Comparison of ENCODE assay signal across 24 cellular contexts in the genomic region with DNA sequence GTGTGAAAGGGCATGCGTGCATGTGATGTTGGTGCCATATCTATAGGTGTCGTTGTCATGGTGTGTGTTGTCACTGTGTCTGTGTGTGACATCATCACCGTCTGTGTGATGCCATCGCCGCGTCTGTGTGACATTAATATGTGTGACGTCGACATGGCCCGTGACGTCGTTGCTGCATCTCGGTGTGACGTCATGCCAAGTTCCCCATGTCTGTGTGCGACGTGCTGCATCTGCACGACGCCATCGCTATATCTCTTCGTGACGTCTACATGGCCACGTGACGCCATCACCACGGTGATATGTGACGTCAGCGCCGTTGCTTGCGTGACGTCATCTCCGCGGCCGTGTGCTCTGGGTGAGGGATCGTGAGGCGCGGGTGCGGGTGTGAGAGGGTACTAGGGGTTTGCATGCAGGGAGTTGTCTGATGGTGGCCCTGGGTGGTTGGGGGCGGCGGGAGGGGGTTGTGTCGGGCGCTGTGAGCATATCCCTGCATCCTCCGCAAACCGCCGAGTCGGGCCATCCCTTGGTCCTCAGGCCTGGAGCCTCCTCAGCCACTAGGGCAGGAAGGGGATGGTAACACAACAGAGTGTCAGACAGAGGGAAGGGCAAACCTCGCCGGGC. TPM values are rescaled to one million over a fixed set of nuclear protein-coding genes. Genes with fewer than 3 reads are reported as not detected.
DNase-seq lines count a peak whose midpoint lies in the region; ATAC-seq, FAIRE-seq and TF ChIP-seq lines count a peak whose summit lies in the region.
"Had no signal": no experiment of that assay in that cellular context is flagged by ENCODE, and none has a peak within 500 bp of the region (broad histone marks: within the 10 kb centered on the region; RNA-seq: fewer than 3 reads in every experiment).

No MANE protein-coding gene starts in this region.

- in situ Hi-C loops in IMR-90 (cut with MboI; ENCODE audit: low sequenced_read_pairs) = no loop called here

- no peak overlapping the region for H4K91ac ChIP-seq in IMR-90 (ENCODE audit: insufficient read depth, low read depth, low read length)

- H2BK15ac ChIP-seq in IMR-90 (ENCODE audit: low read depth, low read length) = no peak overlapping the region

- H3K18ac ChIP-seq in IMR-90 (ENCODE audit: low read depth, low read length) = no peak overlapping the region

- CTCF ChIA-PET in IMR-90 (lab: Yijun Ruan, JAX) = no interaction called here

- no peaks in the 10 kb centered on the region for H3K36me3 ChIP-seq in IMR-90 (ENCODE audit: control insufficient read depth, insufficient read depth, low read length)
- H3K36me3 ChIP-seq: Peyer's patch, prostate gland, sigmoid colon had no signal

- no peak overlapping the region for H2AK9ac ChIP-seq in IMR-90 (replicated peaks; ENCODE audit: low read depth, low read length, poor library complexity)

- H3K9me3 ChIP-seq in IMR-90 (ENCODE audit: control insufficient read depth, insufficient read depth, low read length) = no peaks in the 10 kb centered on the region
- H3K9me3 ChIP-seq: Peyer's patch, prostate gland, sigmoid colon had no signal

- no peak overlapping the region; the same call in 1 of the 2 replicates for H2AK5ac ChIP-seq in IMR-90 (ENCODE audit: low read depth, low read length)

- intact Hi-C loops in IMR-90 (cut with micrococcal nuclease) = no loop called here
- intact Hi-C loops in Right ventricle myocardium inferior (cut with DNase I) = no loop called here

- H2BK5ac ChIP-seq in IMR-90 (ENCODE audit: low read depth, low read length, poor library complexity, severe bottlenecking) = no peak overlapping the region

- peaks cover 8% of the 10 kb centered on the region; the same call in 1 of the 2 replicates for H3K27me3 ChIP-seq in IMR-90 (ENCODE audit: control insufficient read depth, insufficient read depth, low read length)
- H3K27me3 ChIP-seq: Peyer's patch had no signal

- H3K36me3 Mint-ChIP-seq in endothelial cell (ENCODE audit: low read depth, unreplicated experiment) = peaks cover 28% of the 10 kb centered on the region
- H3K36me3 Mint-ChIP-seq: activated naive CD4-positive, alpha-beta T cell treated with anti-CD3 and anti-CD28 coated beads, Interleukin-2, amount 10 ng/mL, durations not matched to agents 7 days and 5 days; CD14-positive monocyte; memory B cell; stimulated activated naive B cell treated with anti-CD40 and anti-IgM and Interleukin-4, amounts not matched to agents 10 μg/mL and 1 μg/mL and 100 μg/mL, for 72 hours had no signal

- H3K9me3 Mint-ChIP-seq in endothelial cell (ENCODE audit: unreplicated experiment) = no peaks in the 10 kb centered on the region
- H3K9me3 Mint-ChIP-seq: activated naive CD4-positive, alpha-beta T cell treated with anti-CD3 and anti-CD28 coated beads, Interleukin-2, amount 10 ng/mL, durations not matched to agents 7 days and 5 days; memory B cell; stimulated activated naive B cell treated with anti-CD40 and anti-IgM and Interleukin-4, amounts not matched to agents 10 μg/mL and 1 μg/mL and 100 μg/mL, for 72 hours had no signal

- H2BK20ac ChIP-seq in IMR-90 (ENCODE audit: low read depth, low read length) = no peak overlapping the region

- WGBS in IMR-90 (ENCODE audit: extremely low coverage in 2 of 2, insufficient read length in 1 of 2), 2 experiments = 91% methylated on average over 21 of the region's 45 CpGs; no CpG with 5 or more reads in 1 of the 2 experiments

- H4K5ac ChIP-seq in IMR-90 (ENCODE audit: low read depth, low read length) = no peak overlapping the region

- dilution Hi-C loops in IMR-90 (cut with HindIII; ENCODE audit: low sequenced_read_pairs, unreplicated experiment) = no loop called here

- no TSS peak for BruUV-seq in IMR-90 (replicated peaks; lab: Mats Ljungman, UMichigan)

- FAIRE-seq in GM12891 (lab: Jason Lieb, UNC) = peak; percentile 79
- FAIRE-seq: D721Med had no signal

- no peak for ATAC-seq in IMR-90 (ENCODE audit: low read depth)
- ATAC-seq in Right ventricle myocardium inferior = no peak
- no peak for ATAC-seq in HG02759 (IDR thresholded peaks at IDR 0.05; ENCODE audit: unreplicated experiment)
- ATAC-seq: stimulated activated naive B cell treated with anti-CD40 and anti-IgM and Interleukin-4, amounts not matched to agents 10 μg/mL and 1 μg/mL and 100 μg/mL, for 72 hours had no signal

- peak overlapping the region; percentile 81 for H3K4me3 Mint-ChIP-seq in endothelial cell (ENCODE audit: unreplicated experiment)
- H3K4me3 Mint-ChIP-seq: activated naive CD4-positive, alpha-beta T cell treated with anti-CD3 and anti-CD28 coated beads, Interleukin-2, amount 10 ng/mL, durations not matched to agents 7 days and 5 days; memory B cell; stimulated activated naive B cell treated with anti-CD40 and anti-IgM and Interleukin-4, amounts not matched to agents 10 μg/mL and 1 μg/mL and 100 μg/mL, for 72 hours had no signal

- H3K4ac ChIP-seq in IMR-90 (ENCODE audit: low read depth, low read length) = no peak overlapping the region

- no peak for TF ChIP-seq RAD21 in IMR-90 (IDR thresholded peaks at IDR 0.05; ENCODE audit: low read length)

- H4K8ac ChIP-seq in IMR-90 (ENCODE audit: low read depth in 2 of 2, low read length in 2 of 2) = no peak overlapping the region

- H3K79me1 ChIP-seq in IMR-90 (ENCODE audit: low read depth in 1 of 2, low read length in 2 of 2) = no peaks in the 10 kb centered on the region

- no peak overlapping the region for H3K56ac ChIP-seq in IMR-90 (ENCODE audit: extremely low read depth, insufficient read depth, low read length)

- no peaks in the 10 kb centered on the region for H3K9me1 ChIP-seq in IMR-90 (ENCODE audit: insufficient read depth, low read length)

- peaks cover 41% of the 10 kb centered on the region for H3K4me1 Mint-ChIP-seq in endothelial cell (ENCODE audit: unreplicated experiment)

- H4K20me1 ChIP-seq in IMR-90 (ENCODE audit: insufficient read depth, low read length) = no peaks in the 10 kb centered on the region; the same call in 1 of the 2 replicates

- TF ChIP-seq POLR2A in GM12891 (IDR thresholded peaks at IDR 0.05; ENCODE audit: low read depth, low read length) (no peak), IMR-90 (IDR thresholded peaks at IDR 0.05; ENCODE audit: low read depth, low read length) (no peak)

- peak overlapping the region; percentile 43 for H2AFZ ChIP-seq in IMR-90 (replicated peaks; ENCODE audit: low read length, poor library complexity)

- POLR2A ChIA-PET in IMR-90 (lab: Charles Lee; ENCODE audit: unreplicated experiment) = no interaction called here

- H3K27me3 Mint-ChIP-seq in endothelial cell (ENCODE audit: unreplicated experiment) = peaks cover 33% of the 10 kb centered on the region

- H2BK120ac ChIP-seq in IMR-90 (ENCODE audit: low read depth, low read length) = no peak overlapping the region

- H3K9ac ChIP-seq in IMR-90 (ENCODE audit: low read depth, low read length) = no peak overlapping the region

- TF ChIP-seq CTCF in IMR-90 (conservative IDR thresholded peaks at IDR 0.05; ENCODE audit: low read depth, low read length) (no peak), endothelial cell (IDR thresholded peaks at IDR 0.05; ENCODE audit: unreplicated experiment) (no peak)

- H3K14ac ChIP-seq in IMR-90 (replicated peaks; ENCODE audit: low read depth, low read length) = no peak overlapping the region

- no peak overlapping the region for H3K4me2 ChIP-seq in IMR-90 (ENCODE audit: low read depth, low read length)

- H3K27ac ChIP-seq in IMR-90 (ENCODE audit: insufficient read depth, low read length) = no peak overlapping the region
- H3K27ac ChIP-seq: HL-60, prostate gland had no signal

- 0 out of 2 replicates have a peak, but pooled peaks cover 2% of the 10 kb centered on the region for H3K4me1 ChIP-seq in IMR-90 (ENCODE audit: control insufficient read depth, insufficient read depth, low read length)
- H3K4me1 ChIP-seq: Peyer's patch, prostate gland had no signal

- no peak overlapping the region for H3K4me3 ChIP-seq in IMR-90 (ENCODE audit: insufficient read depth, low read depth, low read length)
- H3K4me3 ChIP-seq: Peyer's patch, prostate gland, sigmoid colon had no signal

- H3K23ac ChIP-seq in IMR-90 (ENCODE audit: low read depth, low read length) = no peak overlapping the region

- no peak for DNase-seq in GM12891 (ENCODE audit: insufficient read length, low spot score)
- DNase-seq in IMR-90 = no peak
- no peak for DNase-seq in endothelial cell (ENCODE audit: low spot score)
- DNase-seq in NCI-H1105 (lab: John Stamatoyannopoulos, UW) = no peak
- DNase-seq in Right ventricle myocardium inferior (ENCODE audit: missing footprints) = no peak
- DNase-seq: activated CD4-positive, alpha-beta T cell treated with anti-CD3 and anti-CD28 coated beads, Interleukin-2, amount 50 U/mL, for 4 hours; activated CD4-positive, CD25-positive, alpha-beta regulatory T cell; activated CD8-positive, alpha-beta memory T cell treated with anti-CD3 and anti-CD28 coated beads, Interleukin-2, amount 50 U/mL, for 4 hours; activated naive CD4-positive, alpha-beta T cell treated with anti-CD3 and anti-CD28 coated beads, Interleukin-2, amount 10 ng/mL, durations not matched to agents 7 days and 5 days; NCI-H2171 treated with DMSO at 0.1 percent for 48 hours; NCI-H524; Peyer's patch; sigmoid colon; stimulated activated CD4-positive, alpha-beta T cell treated with anti-CD3 and anti-CD28 coated beads, Interleukin-4, amount 100 ng/mL, for 4 hours; stimulated activated naive B cell treated with anti-CD40 and anti-IgM and Interleukin-4, amounts not matched to agents 10 μg/mL and 1 μg/mL and 100 μg/mL, for 72 hours had no signal

- H3K27ac Mint-ChIP-seq in endothelial cell (ENCODE audit: unreplicated experiment) = peak overlapping the region; percentile 94
- H3K27ac Mint-ChIP-seq: activated naive CD4-positive, alpha-beta T cell treated with anti-CD3 and anti-CD28 coated beads, Interleukin-2, amount 10 ng/mL, durations not matched to agents 7 days and 5 days; memory B cell; stimulated activated naive B cell treated with anti-CD40 and anti-IgM and Interleukin-4, amounts not matched to agents 10 μg/mL and 1 μg/mL and 100 μg/mL, for 72 hours had no signal

RNA-seq across cellular contexts. Expression of a gene that starts 14.6 kb away (rescaled TPM):
- polyA plus RNA-seq in GM12891 (2012; ENCODE audit: low read depth, missing spikeins) = 11.2 TPM
- total RNA-seq in IMR-90 (2012; rRNA removed) (4.3 and 4.7 TPM in 2 replicates), endothelial cell (ENCODE audit: unreplicated experiment) (27.3 TPM), Right ventricle myocardium inferior (11.5 TPM)
- 14.6 and 15.1 TPM in 2 replicates for polyA plus RNA-seq in IMR-90 (2012; rRNA removed)
- polyA plus RNA-seq in IMR-90 (2012; cell fraction: cytosol; rRNA removed) = 9.8 and 11.4 TPM in 2 replicates
- polyA plus RNA-seq in IMR-90 (2012; cell fraction: nucleus; rRNA removed; ENCODE audit: low replicate concordance) = 34.3 and 114 TPM in 2 replicates

RNA-seq across cellular contexts. Expression of a gene that starts 17.3 kb away (rescaled TPM):
- polyA plus RNA-seq in GM12891 (2012; ENCODE audit: low read depth, missing spikeins) = 1.3 TPM
- 1.6 and 1.7 TPM in 2 replicates for total RNA-seq in IMR-90 (2012; rRNA removed)
- polyA plus RNA-seq in IMR-90 (2012; rRNA removed) = 5.3 and 5.6 TPM in 2 replicates
- polyA plus RNA-seq in IMR-90 (2012; cell fraction: cytosol; rRNA removed) = 3.1 and 4.3 TPM in 2 replicates
- 20.5 and 33.6 TPM in 2 replicates for polyA plus RNA-seq in IMR-90 (2012; cell fraction: nucleus; rRNA removed; ENCODE audit: low replicate concordance)
- total RNA-seq in endothelial cell (ENCODE audit: unreplicated experiment) = 19.0 TPM
- 9.6 TPM for total RNA-seq in Right ventricle myocardium inferior

RNA-seq across cellular contexts. Expression of a gene that starts 25.2 kb away (rescaled TPM):
- 0.28 TPM for polyA plus RNA-seq in GM12891 (2012; ENCODE audit: low read depth, missing spikeins)
- total RNA-seq in IMR-90 (2012; rRNA removed) (not detected in 2 replicates), endothelial cell (ENCODE audit: unreplicated experiment) (1,569 TPM), Right ventricle myocardium inferior (29.0 TPM)
- polyA plus RNA-seq in IMR-90 (2012; rRNA removed) = not detected in 2 replicates
- 0.02 TPM in 1 of 2 replicates, not detected in the other for polyA plus RNA-seq in IMR-90 (2012; cell fraction: cytosol; rRNA removed)
- polyA plus RNA-seq in IMR-90 (2012; cell fraction: nucleus; rRNA removed; ENCODE audit: low replicate concordance) = 0.10 TPM in 1 of 2 replicates, not detected in the other
- polyA plus RNA-seq: AG04450 had no signal

RNA-seq across cellular contexts. Expression of a gene that starts 42.1 kb away (rescaled TPM):
- 0.74 TPM for polyA plus RNA-seq in GM12891 (2012; ENCODE audit: low read depth, missing spikeins)
- total RNA-seq in IMR-90 (2012; rRNA removed) (not detected in 2 replicates), endothelial cell (ENCODE audit: unreplicated experiment) (2.7 TPM), Right ventricle myocardium inferior (not detected)
- polyA plus RNA-seq in IMR-90 (2012; rRNA removed) = not detected in 2 replicates
- polyA plus RNA-seq in IMR-90 (2012; cell fraction: cytosol; rRNA removed) = not detected in 2 replicates
- not detected in 2 replicates for polyA plus RNA-seq in IMR-90 (2012; cell fraction: nucleus; rRNA removed; ENCODE audit: low replicate concordance)
- total RNA-seq: glomerular endothelial cell, Peyer's patch, prostate gland, temporal lobe had no signal
- polyA plus RNA-seq: AG04450, CD14-positive monocyte had no signal

RNA-seq across cellular contexts. Expression of a gene that starts 42.6 kb away (rescaled TPM):
- 75.3 TPM for polyA plus RNA-seq in GM12891 (2012; ENCODE audit: low read depth, missing spikeins)
- total RNA-seq in IMR-90 (2012; rRNA removed) (33.7 and 35.0 TPM in 2 replicates), endothelial cell (ENCODE audit: unreplicated experiment) (44.7 TPM), Right ventricle myocardium inferior (28.8 TPM)
- 87.2 and 113 TPM in 2 replicates for polyA plus RNA-seq in IMR-90 (2012; rRNA removed)
- 105 and 131 TPM in 2 replicates for polyA plus RNA-seq in IMR-90 (2012; cell fraction: cytosol; rRNA removed)
- polyA plus RNA-seq in IMR-90 (2012; cell fraction: nucleus; rRNA removed; ENCODE audit: low replicate concordance) = 54.5 and 126 TPM in 2 replicates

Comparison
In these comparisons a context has a peak if more than half of its experiments do, and no peak if none do; other contexts are left out.
1. RNA of a gene that starts 25.2 kb away (total RNA-seq): 1,569 TPM in endothelial cell (single experiment); 29.0 TPM in Right ventricle myocardium inferior (single experiment) and not detected in IMR-90; every median in the first group is over 10 times any median in the second.